In the genomic region with DNA sequence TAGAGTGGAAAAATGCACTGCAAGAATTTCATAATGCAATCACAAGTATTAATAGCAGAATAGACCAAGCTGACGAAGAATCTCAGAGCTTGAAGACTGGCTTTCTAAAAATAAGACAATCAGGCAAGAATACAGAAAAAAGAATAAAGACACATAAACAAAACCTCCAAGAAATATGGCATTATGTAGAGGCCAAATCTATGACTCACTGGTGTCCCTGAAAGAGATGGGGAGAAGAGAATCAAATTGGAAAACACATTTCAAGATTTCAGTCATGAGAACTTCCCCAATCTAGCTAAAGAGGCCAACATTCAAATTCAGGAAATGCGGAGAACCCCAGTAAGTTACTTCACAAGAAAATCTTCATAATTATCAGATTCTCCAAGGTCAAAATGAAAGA, we compare ENCODE assay signal across 25 cellular contexts.
"Had no signal": no experiment of that assay in that cellular context is flagged by ENCODE, and none has a peak within 500 bp of the region (broad histone marks: within the 10 kb centered on the region; RNA-seq: fewer than 3 reads in every experiment).

No MANE protein-coding gene starts in this region.

- H3K4me1 ChIP-seq: colonic mucosa, esophagus squamous epithelium, heart right ventricle, left ventricle myocardium inferior, right atrium auricular region, suprapubic skin, tibial artery, upper lobe of right lung had no signal

- H3K9me3 ChIP-seq: colonic mucosa, esophagus squamous epithelium, heart right ventricle, left ventricle myocardium inferior, right atrium auricular region, suprapubic skin, tibial artery, upper lobe of right lung had no signal

- H3K4me3 Mint-ChIP-seq: activated B cell treated with CpG ODN at 0.5 μM for 24 hours; activated CD4-positive, alpha-beta T cell treated with anti-CD3 and anti-CD28 coated beads for 36 hours; natural killer cell; T-cell; T-helper 2 cell treated with Interferon-gamma antibody and Interleukin-4, amounts not matched to agents 5 μg/mL and 100 μg/mL, for 36 hours had no signal

- H3K36me3 ChIP-seq: colonic mucosa, esophagus squamous epithelium, heart right ventricle, left ventricle myocardium inferior, right atrium auricular region, suprapubic skin, tibial artery, upper lobe of right lung had no signal

- H3K27me3 Mint-ChIP-seq: activated CD4-positive, alpha-beta T cell treated with anti-CD3 and anti-CD28 coated beads for 36 hours had no signal

- H3K27me3 ChIP-seq: colonic mucosa, esophagus squamous epithelium, heart right ventricle, right atrium auricular region, suprapubic skin, tibial artery, upper lobe of right lung had no signal

- H3K9me3 Mint-ChIP-seq: activated B cell treated with CpG ODN at 0.5 μM for 24 hours, natural killer cell, T-cell had no signal

- H3K4me3 ChIP-seq: colonic mucosa, esophagus squamous epithelium, heart right ventricle, left ventricle myocardium inferior, lung, right atrium auricular region, suprapubic skin, tibial artery, upper lobe of right lung had no signal

- H3K36me3 Mint-ChIP-seq: natural killer cell had no signal

- H3K4me1 Mint-ChIP-seq: activated B cell treated with CpG ODN at 0.5 μM for 24 hours, natural killer cell, T-cell had no signal

- H3K27ac ChIP-seq: colonic mucosa, epithelial cell of prostate, esophagus squamous epithelium, heart right ventricle, left ventricle myocardium inferior, right atrium auricular region, suprapubic skin, tibial artery, upper lobe of right lung had no signal

- DNase-seq: activated B cell treated with CpG ODN at 0.5 μM for 24 hours; activated CD4-positive, alpha-beta T cell treated with anti-CD3 and anti-CD28 coated beads for 36 hours; activated CD4-positive, alpha-beta T cell treated with anti-CD3 and anti-CD28 coated beads, Interleukin-2, amount 50 U/mL, for 4 hours; activated CD8-positive, alpha-beta memory T cell treated with anti-CD3 and anti-CD28 coated beads for 24 hours; activated effector memory CD4-positive, alpha-beta T cell treated with anti-CD3 and anti-CD28 coated beads, Interleukin-2, amount 50 U/mL, for 16 hours; activated naive CD4-positive, alpha-beta T cell treated with anti-CD3 and anti-CD28 coated beads, Interleukin-2, amount 50 U/mL, for 16 hours; colonic mucosa; effector CD8-positive, alpha-beta T cell; esophagus squamous epithelium; foreskin melanocyte; heart right ventricle; left ventricle myocardium inferior; mesendoderm; natural killer cell; stimulated activated CD4-positive, alpha-beta T cell treated with anti-CD3 and anti-CD28 coated beads, Interleukin-15, amount 100 ng/mL, for 24 hours; stimulated activated CD4-positive, alpha-beta T cell treated with anti-CD3 and anti-CD28 coated beads, Interleukin-2, amount 100 ng/mL, for 24 hours; stimulated activated naive CD4-positive, alpha-beta T cell; T-cell; tibial artery; upper lobe of right lung had no signal

- H3K27ac Mint-ChIP-seq: activated B cell treated with CpG ODN at 0.5 μM for 24 hours; activated CD4-positive, alpha-beta T cell treated with anti-CD3 and anti-CD28 coated beads for 36 hours; natural killer cell; T-cell; T-helper 2 cell treated with Interferon-gamma antibody and Interleukin-4, amounts not matched to agents 5 μg/mL and 100 μg/mL, for 36 hours had no signal

- ATAC-seq: activated CD4-positive, alpha-beta T cell treated with anti-CD3 and anti-CD28 coated beads for 36 hours; heart right ventricle; natural killer cell; T-cell; upper lobe of right lung had no signal
